In genomic region chr17:56939869-56940484, GRCh38 we compare ENCODE assay signal across 8 cellular contexts. TPM values are rescaled to one million over a fixed set of nuclear protein-coding genes. Genes with fewer than 3 reads are reported as not detected.
DNase-seq lines count a peak whose midpoint lies in the region; ATAC-seq and TF ChIP-seq lines count a peak whose summit lies in the region.

No MANE protein-coding gene starts in this region.

- no peaks in the 10 kb centered on the region for H3K27me3 ChIP-seq in smooth muscle cell (ENCODE audit: low read depth)

- no peaks in the 10 kb centered on the region for H3K4me1 ChIP-seq in smooth muscle cell (ENCODE audit: low read depth)

- WGBS in smooth muscle cell (ENCODE audit: low lambda C conversion rate): 76% methylated on average over 11 of the region's 11 CpGs

- H3F3A ChIP-seq in smooth muscle cell (ENCODE audit: low read depth): no peaks in the 10 kb centered on the region

- H3K27ac ChIP-seq in smooth muscle cell (ENCODE audit: low read depth): no peak overlapping the region

- no peak overlapping the region for H2AFZ ChIP-seq in smooth muscle cell (ENCODE audit: low read depth)

- no peak overlapping the region for H3K4me2 ChIP-seq in smooth muscle cell

- DNase-seq in ELR (ENCODE audit: low read depth) (peak; percentile 87), NCI-H526 treated with DMSO at 0.1 percent for 48 hours (lab: John Stamatoyannopoulos, UW) (peak; percentile 37), amniotic epithelial cell (ENCODE audit: low read depth) (peak; percentile 54), hepatic stellate cell (ENCODE audit: low spot score) (peak; percentile 55), smooth muscle cell (lab: John Stamatoyannopoulos, UW; ENCODE audit: unreplicated experiment) (no peak)
- DNase-seq in activated CD8-positive, alpha-beta memory T cell treated with anti-CD3 and anti-CD28 coated beads, Interleukin-2, amount 50 U/mL, for 4 hours: no peak

- peak; percentile 59 for TF ChIP-seq CTCF in smooth muscle cell (IDR thresholded peaks at IDR 0.05; ENCODE audit: borderline replicate concordance, insufficient read depth, poor library complexity, severe bottlenecking)

- no peak overlapping the region for H3K9ac ChIP-seq in smooth muscle cell (ENCODE audit: low read depth)

- H3K4me3 ChIP-seq in smooth muscle cell: no peak overlapping the region

- peaks cover 13% of the 10 kb centered on the region for H3K36me3 ChIP-seq in smooth muscle cell (ENCODE audit: low read depth)

- H4K20me1 ChIP-seq in smooth muscle cell (ENCODE audit: low read depth): no peaks in the 10 kb centered on the region

- H3K9me3 ChIP-seq in smooth muscle cell (replicated peaks; ENCODE audit: low read depth): no peaks in the 10 kb centered on the region

- no peaks in the 10 kb centered on the region for H3K79me2 ChIP-seq in smooth muscle cell (ENCODE audit: low read depth)

- peak; percentile 45 for ATAC-seq in HG02763 (IDR thresholded peaks at IDR 0.05; ENCODE audit: unreplicated experiment)
- ATAC-seq in HG02852 (IDR thresholded peaks at IDR 0.05; ENCODE audit: unreplicated experiment): no peak

RNA-seq across cellular contexts. Expression of gene COIL, which starts 20.9 kb away (rescaled TPM):
- 29.2 and 30.3 TPM in 2 replicates for total RNA-seq in smooth muscle cell
- 15.5 and 20.3 TPM in 2 replicates for polyA plus RNA-seq in smooth muscle cell

RNA-seq across cellular contexts. Expression of gene TRIM25, which starts 26.1 kb away (rescaled TPM):
- 7.1 and 14.0 TPM in 2 replicates for total RNA-seq in smooth muscle cell
- polyA plus RNA-seq in smooth muscle cell: 2.6 and 4.2 TPM in 2 replicates

RNA-seq across cellular contexts. Expression of gene SCPEP1, which starts 38.0 kb away (rescaled TPM):
- total RNA-seq in smooth muscle cell: 32.0 and 48.5 TPM in 2 replicates
- 37.0 and 42.8 TPM in 2 replicates for polyA plus RNA-seq in smooth muscle cell

Comparison
In these comparisons a context has a peak if more than half of its experiments do, and no peak if none do; other contexts are left out.
1. DNase-seq: peak in ELR (single experiment), NCI-H526 treated with DMSO at 0.1 percent for 48 hours (single experiment), amniotic epithelial cell (single experiment) and hepatic stellate cell (single experiment); none in smooth muscle cell (single experiment) and activated CD8-positive, alpha-beta memory T cell treated with anti-CD3 and anti-CD28 coated beads, Interleukin-2, amount 50 U/mL, for 4 hours (single experiment).